15 cellular contexts compared by ENCODE assay signal in genomic region chr2:235498556-235499305, GRCh38. TPM values are rescaled to one million over a fixed set of nuclear protein-coding genes. Genes with fewer than 3 reads are reported as not detected.
A peak's percentile ranks its signal among the peaks of the same experiment; 100 is the strongest.
DNase-seq lines count a peak whose midpoint lies in the region; ATAC-seq and TF ChIP-seq lines count a peak whose summit lies in the region.
"Had no signal": no experiment of that assay in that cellular context is flagged by ENCODE, and none has a peak within 500 bp of the region (broad histone marks: within the 10 kb centered on the region; RNA-seq: fewer than 3 reads in every experiment).

No MANE protein-coding gene starts in this region.

- H3K27me3 Mint-ChIP-seq in endothelial cell (ENCODE audit: unreplicated experiment) (peaks cover 9% of the 10 kb centered on the region), neural progenitor cell (ENCODE audit: insufficient read depth, low read depth) (peaks cover 14% of the 10 kb centered on the region)
- H3K27me3 Mint-ChIP-seq in CD8-positive, alpha-beta T cell (ENCODE audit: low read depth): peaks cover 54% of the 10 kb centered on the region

- peaks cover 92% of the 10 kb centered on the region for H3K79me2 ChIP-seq in neural progenitor cell (ENCODE audit: low read depth)

- H3K4me1 ChIP-seq in neural progenitor cell: peaks cover 81% of the 10 kb centered on the region
- no peaks in the 10 kb centered on the region for H3K4me1 ChIP-seq in CD8-positive, alpha-beta T cell (ENCODE audit: insufficient read depth, low read length)

- peak overlapping the region; percentile 1 for H3K4me2 ChIP-seq in neural progenitor cell

- intact Hi-C loops in CD8-positive, alpha-beta T cell (cut with DNase I, micrococcal nuclease): no loop called here

- no peak overlapping the region for H3K9ac ChIP-seq in neural progenitor cell

- H3K36me3 ChIP-seq in neural progenitor cell: no peaks in the 10 kb centered on the region
- no peaks in the 10 kb centered on the region for H3K36me3 ChIP-seq in CD8-positive, alpha-beta T cell (ENCODE audit: insufficient read depth, low read length)
- H3K36me3 ChIP-seq: gastrocnemius medialis, upper lobe of left lung had no signal

- TF ChIP-seq CTCF in endothelial cell (IDR thresholded peaks at IDR 0.05; ENCODE audit: unreplicated experiment) (no peak), neural progenitor cell (IDR thresholded peaks at IDR 0.05) (peak; percentile 20)
- TF ChIP-seq CTCF in CD8-positive, alpha-beta T cell (IDR thresholded peaks at IDR 0.05): no peak

- H4K20me1 ChIP-seq in neural progenitor cell (ENCODE audit: low read depth): peaks cover 89% of the 10 kb centered on the region

- DNase-seq in DMS53 (lab: John Stamatoyannopoulos, UW) (peak; percentile 55), DMS53 treated with DMSO at 0.1 percent for 48 hours (lab: John Stamatoyannopoulos, UW; ENCODE audit: unreplicated experiment) (no peak), M059J (ENCODE audit: low read depth) (peak; percentile 39), endothelial cell (ENCODE audit: low spot score) (peak; percentile 30), neural progenitor cell (ENCODE audit: low spot score) (peak; percentile 42)
- DNase-seq in CD8-positive, alpha-beta T cell: no peak
- no peak for DNase-seq in activated effector memory CD4-positive, alpha-beta T cell treated with anti-CD3 and anti-CD28 coated beads, Interleukin-2, amount 50 U/mL, for 16 hours
- DNase-seq: gastrocnemius medialis; left colon; NCI-H2171; stimulated activated CD8-positive, alpha-beta memory T cell treated with anti-CD3 and anti-CD28 coated beads, Interleukin-4, amount 100 ng/mL, for 48 hours; T-cell had no signal

- H3K9me3 Mint-ChIP-seq in endothelial cell (ENCODE audit: unreplicated experiment): no peaks in the 10 kb centered on the region
- H3K9me3 Mint-ChIP-seq in neural progenitor cell: no peaks in the 10 kb centered on the region
- no peaks in the 10 kb centered on the region for H3K9me3 Mint-ChIP-seq in CD8-positive, alpha-beta T cell
- H3K9me3 Mint-ChIP-seq: activated T-helper 1 cell treated with anti-CD3 and anti-CD28 coated beads, Interleukin-12 subunit alpha, Interleukin-12 subunit beta, Interleukin-2, Interleukin-4 antibody, amounts not matched to agents 30 ng/mL and 10 ng/mL and 1 ng/mL, durations not matched to agents 14 hours and 24 hours and 36 hours; T-cell had no signal

- no peak for ATAC-seq in CD8-positive, alpha-beta T cell
- no peak for ATAC-seq in GM19035 (IDR thresholded peaks at IDR 0.05; ENCODE audit: unreplicated experiment)
- ATAC-seq: gastrocnemius medialis, left colon, T-cell had no signal

- no peak overlapping the region for H2AFZ ChIP-seq in neural progenitor cell (replicated peaks)

- H3K27ac Mint-ChIP-seq in endothelial cell (ENCODE audit: unreplicated experiment): no peak overlapping the region
- H3K27ac Mint-ChIP-seq in neural progenitor cell: peak overlapping the region; percentile 33
- H3K27ac Mint-ChIP-seq in CD8-positive, alpha-beta T cell: no peak overlapping the region
- H3K27ac Mint-ChIP-seq: activated T-helper 1 cell treated with anti-CD3 and anti-CD28 coated beads, Interleukin-12 subunit alpha, Interleukin-12 subunit beta, Interleukin-2, Interleukin-4 antibody, amounts not matched to agents 30 ng/mL and 10 ng/mL and 1 ng/mL, durations not matched to agents 14 hours and 24 hours and 36 hours; T-cell had no signal

- H3K36me3 Mint-ChIP-seq in endothelial cell (ENCODE audit: low read depth, unreplicated experiment) (peaks cover 3% of the 10 kb centered on the region), neural progenitor cell (peaks cover 16% of the 10 kb centered on the region)
- no peaks in the 10 kb centered on the region for H3K36me3 Mint-ChIP-seq in CD8-positive, alpha-beta T cell
- H3K36me3 Mint-ChIP-seq: T-cell had no signal

- no peaks in the 10 kb centered on the region for H3K9me3 ChIP-seq in neural progenitor cell (ENCODE audit: low read depth)
- H3K9me3 ChIP-seq in CD8-positive, alpha-beta T cell (ENCODE audit: low read length): no peaks in the 10 kb centered on the region
- H3K9me3 ChIP-seq: gastrocnemius medialis, upper lobe of left lung had no signal

- CTCF ChIA-PET in CD8-positive, alpha-beta T cell (lab: Charles Lee): no interaction called here

- H3K27ac ChIP-seq in neural progenitor cell: no peak overlapping the region
- no peak overlapping the region for H3K27ac ChIP-seq in CD8-positive, alpha-beta T cell (ENCODE audit: low read depth, low read length)
- H3K27ac ChIP-seq: gastrocnemius medialis, upper lobe of left lung had no signal

- H3K4me1 Mint-ChIP-seq in endothelial cell (ENCODE audit: unreplicated experiment) (peaks cover 51% of the 10 kb centered on the region), neural progenitor cell (peaks cover 79% of the 10 kb centered on the region)
- peaks cover 19% of the 10 kb centered on the region for H3K4me1 Mint-ChIP-seq in CD8-positive, alpha-beta T cell (ENCODE audit: low read depth)

- H3K27me3 ChIP-seq in neural progenitor cell: no peaks in the 10 kb centered on the region
- H3K27me3 ChIP-seq in CD8-positive, alpha-beta T cell (ENCODE audit: insufficient read depth, low read length): peaks cover 10% of the 10 kb centered on the region
- H3K27me3 ChIP-seq: gastrocnemius medialis, upper lobe of left lung had no signal

- H3K4me3 Mint-ChIP-seq in endothelial cell (ENCODE audit: unreplicated experiment) (no peak overlapping the region), neural progenitor cell (no peak overlapping the region)
- H3K4me3 Mint-ChIP-seq in CD8-positive, alpha-beta T cell: no peak overlapping the region
- H3K4me3 Mint-ChIP-seq: activated T-helper 1 cell treated with anti-CD3 and anti-CD28 coated beads, Interleukin-12 subunit alpha, Interleukin-12 subunit beta, Interleukin-2, Interleukin-4 antibody, amounts not matched to agents 30 ng/mL and 10 ng/mL and 1 ng/mL, durations not matched to agents 14 hours and 24 hours and 36 hours; T-cell had no signal

- no peak overlapping the region for H3K4me3 ChIP-seq in neural progenitor cell
- H3K4me3 ChIP-seq in CD8-positive, alpha-beta T cell (ENCODE audit: low read depth, low read length): no peak overlapping the region
- H3K4me3 ChIP-seq: gastrocnemius medialis, upper lobe of left lung had no signal

- peaks cover 25% of the 10 kb centered on the region for H3F3A ChIP-seq in neural progenitor cell (ENCODE audit: low read depth)

- POLR2A ChIA-PET in CD8-positive, alpha-beta T cell (lab: Charles Lee): no interaction called here

RNA-seq across cellular contexts. Expression of gene AGAP1, which starts 4.9 kb away (rescaled TPM):
- 6.5 and 8.7 TPM in 2 replicates for total RNA-seq in M059J (2014; rRNA removed; shearing (Covaris generic))
- 43.9 TPM for total RNA-seq in endothelial cell (ENCODE audit: unreplicated experiment)
- 20.4 and 26.9 TPM in 2 replicates for total RNA-seq in neural progenitor cell (ENCODE audit: low replicate concordance)
- 1 to 10 TPM; 4.5 to 5.1 TPM for total RNA-seq in CD8-positive, alpha-beta T cell

Comparison
In these comparisons a context has a peak if more than half of its experiments do, and no peak if none do; other contexts are left out.
1. DNase-seq: peak in DMS53 (single experiment), M059J (single experiment), endothelial cell (single experiment) and neural progenitor cell (single experiment); none in DMS53 treated with DMSO at 0.1 percent for 48 hours (single experiment), CD8-positive, alpha-beta T cell (0 of 7) and activated effector memory CD4-positive, alpha-beta T cell treated with anti-CD3 and anti-CD28 coated beads, Interleukin-2, amount 50 U/mL, for 16 hours (single experiment).